13 cellular contexts compared by ENCODE assay signal in genomic region chr15:88179562-88179961, GRCh38.
DNase-seq lines count a peak whose midpoint lies in the region; ATAC-seq and TF ChIP-seq lines count a peak whose summit lies in the region.
"Had no signal": no experiment of that assay in that cellular context is flagged by ENCODE, and none has a peak within 500 bp of the region (broad histone marks: within the 10 kb centered on the region; RNA-seq: fewer than 3 reads in every experiment).

No MANE protein-coding gene starts in this region.

- ATAC-seq in GM18511 (IDR thresholded peaks at IDR 0.05; ENCODE audit: unreplicated experiment) (peak; percentile 95), GM19467 (IDR thresholded peaks at IDR 0.05; ENCODE audit: unreplicated experiment) (peak; percentile 84), HG02938 (IDR thresholded peaks at IDR 0.05; ENCODE audit: unreplicated experiment) (peak; percentile 91), omental fat pad (ENCODE audit: low FRiP score) (no peak)
- ATAC-seq: CD8-positive, alpha-beta T cell; naive thymus-derived CD8-positive, alpha-beta T cell; Panc1 had no signal

- peak overlapping the region; percentile 49 for H3K4me2 ChIP-seq in MM.1S (ENCODE audit: low read depth, low read length)
- H3K4me2 ChIP-seq: smooth muscle cell had no signal

- H4K20me1 ChIP-seq in MM.1S (ENCODE audit: insufficient read depth, low read length), result no peaks in the 10 kb centered on the region

- no peaks in the 10 kb centered on the region for H3K27me3 ChIP-seq in MM.1S (replicated peaks; ENCODE audit: insufficient read depth, low read length)

- DNase-seq in MM.1S (peak; percentile 92), NCI-H1092 treated with DMSO at 0.1 percent for 48 hours (lab: John Stamatoyannopoulos, UW) (no peak), omental fat pad (ENCODE audit: low spot score) (no peak), putamen (ENCODE audit: low spot score) (no peak), foreskin melanocyte (no peak)
- DNase-seq: CD8-positive, alpha-beta T cell; naive thymus-derived CD8-positive, alpha-beta T cell; NCI-H1930 had no signal

- peak overlapping the region; percentile 15 for H3K4me3 ChIP-seq in MM.1S (ENCODE audit: low read length)
- H3K4me3 ChIP-seq: smooth muscle cell had no signal

- peak overlapping the region; percentile 18; the same call in 1 of the 2 replicates for H2AFZ ChIP-seq in MM.1S (ENCODE audit: low read length)

- H3K9me3 ChIP-seq in MM.1S (replicated peaks; ENCODE audit: insufficient read depth, low read length), result no peaks in the 10 kb centered on the region

- H3K9me2 ChIP-seq in MM.1S (replicated peaks; ENCODE audit: insufficient read depth, low read length), result no peaks in the 10 kb centered on the region

- H3K36me3 ChIP-seq in MM.1S (replicated peaks; ENCODE audit: insufficient read depth, low read length), result no peaks in the 10 kb centered on the region

- TF ChIP-seq CTCF in MM.1S (IDR thresholded peaks at IDR 0.05; ENCODE audit: low read length), result no peak
- TF ChIP-seq CTCF in omental fat pad (IDR thresholded peaks at IDR 0.05), result no peak

- peak overlapping the region; percentile 89 for H3K27ac ChIP-seq in MM.1S (ENCODE audit: low read length)

- H3K9ac ChIP-seq in MM.1S (ENCODE audit: low read length), result peak overlapping the region; percentile 44; the same call in 1 of the 2 replicates

- H3F3A ChIP-seq in MM.1S (ENCODE audit: insufficient read depth, low read length), result peaks cover 26% of the 10 kb centered on the region

- H3K79me2 ChIP-seq in MM.1S (ENCODE audit: low read length), result no peaks in the 10 kb centered on the region

- peaks cover 38% of the 10 kb centered on the region for H3K4me1 ChIP-seq in MM.1S (ENCODE audit: low read length)
